Comparison of ENCODE assay signal across 24 cellular contexts in the genomic region with DNA sequence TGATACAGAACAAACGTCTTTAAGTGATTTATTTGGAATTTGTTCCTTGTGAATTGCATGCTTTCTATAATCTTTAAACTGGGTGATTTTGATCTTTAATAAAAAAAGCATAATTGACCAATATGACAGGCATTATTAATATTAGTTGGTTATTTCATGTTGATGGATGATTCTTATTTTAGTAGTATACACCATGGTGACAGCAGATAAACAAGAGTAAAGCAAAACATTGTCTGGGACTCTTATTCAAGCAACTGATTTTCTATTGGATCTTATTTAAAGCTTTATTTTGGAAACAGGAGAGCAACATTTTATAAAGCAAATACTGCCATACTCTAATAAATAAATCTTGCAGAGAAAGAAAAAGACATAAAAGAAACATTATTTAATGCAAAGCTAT.
"Had no signal": no experiment of that assay in that cellular context is flagged by ENCODE, and none has a peak within 500 bp of the region (broad histone marks: within the 10 kb centered on the region; RNA-seq: fewer than 3 reads in every experiment).

No MANE protein-coding gene starts in this region.

- H3K4me1 ChIP-seq: ascending aorta, breast epithelium, esophagus squamous epithelium, gastroesophageal sphincter had no signal

- H3K36me3 ChIP-seq: ascending aorta, breast epithelium, cardiac muscle cell, esophagus squamous epithelium, gastroesophageal sphincter had no signal

- H3K27ac ChIP-seq: ascending aorta, breast epithelium, cardiac muscle cell, epithelial cell of prostate, esophagus squamous epithelium, gastroesophageal sphincter had no signal

- ATAC-seq: activated CD4-positive, alpha-beta T cell treated with anti-CD3 and anti-CD28 coated beads for 36 hours; activated CD8-positive, alpha-beta memory T cell treated with anti-CD3 and anti-CD28 coated beads, Interleukin-2, amount 10 ng/mL, durations not matched to agents 7 days and 5 days; activated CD8-positive, alpha-beta T cell treated with anti-CD3 and anti-CD28 coated beads, Interleukin-2, amount 10 ng/mL, durations not matched to agents 7 days and 5 days; activated naive CD8-positive, alpha-beta T cell treated with anti-CD3 and anti-CD28 coated beads, Interleukin-2, amount 50 U/mL, for 24 hours; gastroesophageal sphincter had no signal

- H3K4me3 ChIP-seq: ascending aorta, breast epithelium, cardiac muscle cell, esophagus squamous epithelium, gastroesophageal sphincter had no signal

- DNase-seq: activated CD4-positive, alpha-beta memory T cell treated with anti-CD3 and anti-CD28 coated beads for 36 hours; activated CD4-positive, alpha-beta T cell treated with anti-CD3 and anti-CD28 coated beads for 36 hours; activated CD4-positive, alpha-beta T cell treated with anti-CD3 and anti-CD28 coated beads, Interleukin-2, amount 10 ng/mL, durations not matched to agents 24 days and 14 days; activated CD4-positive, CD25-positive, alpha-beta regulatory T cell; activated CD4-positive, CD25-positive, alpha-beta regulatory T cell treated with anti-CD3 and anti-CD28 coated beads, Interleukin-2, amount 50 U/mL, for 72 hours; activated CD8-positive, alpha-beta memory T cell treated with anti-CD3 and anti-CD28 coated beads, Interleukin-2, amount 10 ng/mL, durations not matched to agents 7 days and 5 days; activated CD8-positive, alpha-beta memory T cell treated with anti-CD3 and anti-CD28 coated beads, Interleukin-2, amount 50 U/mL, for 4 hours; activated CD8-positive, alpha-beta T cell treated with anti-CD3 and anti-CD28 coated beads, Interleukin-2, amount 10 ng/mL, durations not matched to agents 7 days and 5 days; activated effector memory CD4-positive, alpha-beta T cell treated with anti-CD3 and anti-CD28 coated beads, Interleukin-2, amount 50 U/mL, for 16 hours; activated naive CD4-positive, alpha-beta T cell treated with anti-CD3 and anti-CD28 coated beads for 36 hours; activated naive CD8-positive, alpha-beta T cell treated with anti-CD3 and anti-CD28 coated beads for 36 hours; activated naive CD8-positive, alpha-beta T cell treated with anti-CD3 and anti-CD28 coated beads, Interleukin-2, amount 50 U/mL, for 24 hours; activated T-cell treated with anti-CD3 and anti-CD28 coated beads, Interleukin-2, amount 50 U/mL, for 1 hour; activated T-cell treated with anti-CD3 and anti-CD28 coated beads, Interleukin-2, amount 50 U/mL, for 48 hours; cortex of kidney; effector CD8-positive, alpha-beta T cell; esophagus squamous epithelium; foreskin melanocyte; T-helper 2 cell had no signal

- H3K27me3 ChIP-seq: ascending aorta, breast epithelium, cardiac muscle cell, esophagus squamous epithelium, gastroesophageal sphincter had no signal

- H3K9me3 ChIP-seq: ascending aorta, breast epithelium, gastroesophageal sphincter had no signal
